In genomic region chr19:27793128-27793643, GRCh38 we compare ENCODE assay signal across 8 cellular contexts.
DNase-seq lines count a peak whose midpoint lies in the region; ATAC-seq and TF ChIP-seq lines count a peak whose summit lies in the region.

No MANE protein-coding gene starts in this region.

- TF ChIP-seq POLR2A in GM19099 (IDR thresholded peaks at IDR 0.05; ENCODE audit: extremely low read depth, insufficient read length, low read depth): peak; percentile 56

- H3K23ac ChIP-seq in mesenchymal stem cell (ENCODE audit: low read length in 2 of 2): peak overlapping the region in 1 of 2 experiments; percentile 35

- no peaks in the 10 kb centered on the region for H3K27me3 ChIP-seq in BLaER1
- H3K27me3 ChIP-seq in mesenchymal stem cell (ENCODE audit: control insufficient read depth in 1 of 2, insufficient read depth in 1 of 2, low read length in 2 of 2): no peaks in the 10 kb centered on the region

- peaks cover 33% of the 10 kb centered on the region for H3K4me1 ChIP-seq in BLaER1
- H3K4me1 ChIP-seq in mesenchymal stem cell (ENCODE audit: control insufficient read depth, insufficient read depth, low read depth, low read length): peaks cover 15% of the 10 kb centered on the region

- no peak overlapping the region for H2BK120ac ChIP-seq in mesenchymal stem cell (ENCODE audit: low read depth, low read length)

- peak overlapping the region; percentile 96 for H2AFZ ChIP-seq in mesenchymal stem cell (ENCODE audit: low read depth, low read length)

- peaks cover 10% of the 10 kb centered on the region for H3K9me3 ChIP-seq in BLaER1
- H3K9me3 ChIP-seq in mesenchymal stem cell (ENCODE audit: control insufficient read depth, low read length): no peaks in the 10 kb centered on the region

- H3K4me2 ChIP-seq in BLaER1: peak overlapping the region; percentile 89
- peak overlapping the region; percentile 95 for H3K4me2 ChIP-seq in mesenchymal stem cell (ENCODE audit: low read length, poor library complexity, severe bottlenecking)

- peaks cover 27% of the 10 kb centered on the region for H3K36me3 ChIP-seq in BLaER1
- H3K36me3 ChIP-seq in mesenchymal stem cell (ENCODE audit: control insufficient read depth in 1 of 2, insufficient read depth in 2 of 2, low read depth in 1 of 2, low read length in 2 of 2): peaks cover 6 to 7% of the 10 kb centered on the region in 2 experiments

- H3K9ac ChIP-seq in BLaER1: peak overlapping the region; percentile 89
- H3K9ac ChIP-seq in mesenchymal stem cell (ENCODE audit: low read length): peak overlapping the region; percentile 94

- peak; percentile 62 for ATAC-seq in HG03342 (IDR thresholded peaks at IDR 0.05; ENCODE audit: unreplicated experiment)

- DNase-seq in NCI-H226 (peak; percentile 82), mesenchymal stem cell (peak; percentile 77)
- peak; percentile 69 for DNase-seq in activated CD4-positive, CD25-positive, alpha-beta regulatory T cell treated with anti-CD3 and anti-CD28 coated beads, Interleukin-2, amount 50 U/mL, for 72 hours
- peak; percentile 51 for DNase-seq in effector CD4-positive, alpha-beta T cell
- DNase-seq in stimulated activated CD8-positive, alpha-beta memory T cell treated with anti-CD3 and anti-CD28 coated beads, Interleukin-4, amount 100 ng/mL, for 48 hours: peak; percentile 79

- peak overlapping the region in 1 of 2 experiments; percentile 96 for H3K14ac ChIP-seq in mesenchymal stem cell (ENCODE audit: low read length in 2 of 2)

- peak overlapping the region; percentile 36 for H2BK5ac ChIP-seq in mesenchymal stem cell (ENCODE audit: low read depth, low read length, poor library complexity, severe bottlenecking)

- peak overlapping the region; percentile 41 for H2BK15ac ChIP-seq in mesenchymal stem cell (ENCODE audit: low read depth, poor library complexity, severe bottlenecking)

- H3K79me1 ChIP-seq in mesenchymal stem cell (replicated peaks; ENCODE audit: low read length, poor library complexity, severe bottlenecking): peaks cover 12% of the 10 kb centered on the region

- H3K18ac ChIP-seq in mesenchymal stem cell (ENCODE audit: low read depth in 1 of 2, low read length in 2 of 2): peak overlapping the region; percentile 71 to 95

- 1% methylated on average over 20 of the region's 20 CpGs for WGBS in mesenchymal stem cell

- peak overlapping the region; percentile 61 for H4K91ac ChIP-seq in mesenchymal stem cell (ENCODE audit: low read length)

- H3K27ac ChIP-seq in BLaER1 (peak overlapping the region; percentile 90), mesenchymal stem cell (ENCODE audit: low read length, poor library complexity, severe bottlenecking) (peak overlapping the region; percentile 89)

- peak overlapping the region; percentile 70 for H4K8ac ChIP-seq in mesenchymal stem cell (ENCODE audit: low read length)

- peaks cover 41% of the 10 kb centered on the region for H4K20me1 ChIP-seq in BLaER1

- no peak overlapping the region for H2BK12ac ChIP-seq in mesenchymal stem cell (ENCODE audit: low read length in 2 of 2)

- peak overlapping the region; percentile 76 to 92 for H3K4ac ChIP-seq in mesenchymal stem cell (ENCODE audit: low read depth in 1 of 2, low read length in 2 of 2)

- H2AK5ac ChIP-seq in mesenchymal stem cell (ENCODE audit: low read length, severe bottlenecking): no peak overlapping the region

- H3K4me3 ChIP-seq in BLaER1 (peak overlapping the region; percentile 84), mesenchymal stem cell (ENCODE audit: insufficient read depth in 1 of 2, low read depth in 1 of 2, low read length in 2 of 2) (peak overlapping the region; percentile 78 to 97)

Comparison
In these comparisons a context has a peak if more than half of its experiments do, and no peak if none do; other contexts are left out.
1. Peak in every context shown above with its lines: DNase-seq, ATAC-seq, H3K4me3 ChIP-seq and H3K27ac ChIP-seq.